ENCODE assay signal across 24 cellular contexts in genomic region chr21:33157303-33157702, GRCh38.
DNase-seq lines count a peak whose midpoint lies in the region; ATAC-seq and TF ChIP-seq lines count a peak whose summit lies in the region.
"Had no signal": no experiment of that assay in that cellular context is flagged by ENCODE, and none has a peak within 500 bp of the region (broad histone marks: within the 10 kb centered on the region; RNA-seq: fewer than 3 reads in every experiment).

No MANE protein-coding gene starts in this region.

- H3K4me3 ChIP-seq in H7 (ENCODE audit: insufficient read depth, low read depth, low read length) (no peak overlapping the region), fibroblast of pulmonary artery (replicated peaks; ENCODE audit: low read depth, low read length) (no peak overlapping the region)
- H3K4me3 ChIP-seq: heart left ventricle, mucosa of descending colon, prostate gland, testis, uterus had no signal

- no peak for TF ChIP-seq CTCF in fibroblast of pulmonary artery (IDR thresholded peaks at IDR 0.05; ENCODE audit: low read length, missing control alignments)

- H3K36me3 ChIP-seq in H7 (replicated peaks; ENCODE audit: control insufficient read depth, insufficient read depth, low read length) = no peaks in the 10 kb centered on the region
- H3K36me3 ChIP-seq: heart left ventricle, prostate gland, uterus had no signal

- H3K27me3 ChIP-seq in H7 (ENCODE audit: control insufficient read depth, insufficient read depth, low read length) = no peaks in the 10 kb centered on the region; the same call in 1 of the 2 replicates
- H3K27me3 ChIP-seq: testis, uterus had no signal

- no peak for ATAC-seq in activated CD4-positive, CD25-positive, alpha-beta regulatory T cell treated with anti-CD3 and anti-CD28 coated beads, Interleukin-2, amount 50 U/mL, for 24 hours
- no peak for ATAC-seq in HG02973 (IDR thresholded peaks at IDR 0.05; ENCODE audit: unreplicated experiment)
- ATAC-seq: heart left ventricle; left ventricle myocardium superior; mucosa of descending colon; stimulated activated naive B cell treated with anti-CD40 and anti-IgM and Interleukin-4, amounts not matched to agents 10 μg/mL and 1 μg/mL and 100 μg/mL, for 72 hours had no signal

- DNase-seq in A172 (ENCODE audit: low spot score) (peak; percentile 22), H7 (peak; percentile 49), RKO (ENCODE audit: low spot score) (peak; percentile 11), fibroblast of pulmonary artery (ENCODE audit: low read depth) (peak; percentile 24), NCI-H1092 treated with DMSO at 0.1 percent for 48 hours (lab: John Stamatoyannopoulos, UW) (no peak)
- DNase-seq in central memory CD4-positive, alpha-beta T cell = no peak
- DNase-seq: activated CD4-positive, alpha-beta T cell treated with anti-CD3 and anti-CD28 coated beads, Interleukin-2, amount 10 ng/mL, durations not matched to agents 7 days and 5 days; H9; heart left ventricle; left ventricle myocardium superior; mucosa of descending colon; NCI-H1092; NCI-H2029; NCI-H226; NCI-H82; SHP77 treated with DMSO at 0.1 percent for 48 hours; small intestine; stimulated activated CD4-positive, alpha-beta T cell treated with anti-CD3 and anti-CD28 coated beads, Interleukin-2, amount 100 ng/mL, for 48 hours; stimulated activated naive B cell treated with anti-CD40 and anti-IgM and Interleukin-4, amounts not matched to agents 10 μg/mL and 1 μg/mL and 100 μg/mL, for 72 hours; testis; uterus had no signal

Comparison
In these comparisons a context has a peak if more than half of its experiments do, and no peak if none do; other contexts are left out.
1. DNase-seq: peak in A172 (single experiment), H7 (single experiment), RKO (single experiment) and fibroblast of pulmonary artery (single experiment); none in NCI-H1092 treated with DMSO at 0.1 percent for 48 hours (single experiment) and central memory CD4-positive, alpha-beta T cell (single experiment).